Comparison of ENCODE assay signal across 41 cellular contexts in genomic region chr22:19728271-19728670, GRCh38. TPM values are rescaled to one million over a fixed set of nuclear protein-coding genes. Genes with fewer than 3 reads are reported as not detected.
"Had no signal": no experiment of that assay in that cellular context is flagged by ENCODE, and none has a peak within 500 bp of the region (broad histone marks: within the 10 kb centered on the region; RNA-seq: fewer than 3 reads in every experiment).

No MANE protein-coding gene starts in this region.

- ATAC-seq: activated CD8-positive, alpha-beta T cell treated with anti-CD3 and anti-CD28 coated beads for 36 hours; activated T-cell treated with anti-CD3 and anti-CD28 coated beads, Interleukin-2, amount 50 U/mL, for 72 hours; activated T-helper 17 cell treated with anti-CD3 and anti-CD28 coated beads, Interleukin-2, amount 50 U/mL, for 72 hours; PC-3; Right ventricle myocardium inferior had no signal

- H3K9me3 ChIP-seq: MG63, Peyer's patch had no signal

- H3K27ac ChIP-seq: cardiac muscle cell, Peyer's patch, WERI-Rb-1 had no signal

- DNase-seq: activated CD4-positive, alpha-beta T cell treated with anti-CD3 and anti-CD28 coated beads, Interleukin-2, amount 10 ng/mL, durations not matched to agents 24 days and 14 days; activated CD4-positive, alpha-beta T cell treated with anti-CD3 and anti-CD28 coated beads, Interleukin-2, amount 50 U/mL, for 4 hours; activated CD4-positive, CD25-positive, alpha-beta regulatory T cell; activated CD8-positive, alpha-beta T cell treated with anti-CD3 and anti-CD28 coated beads for 36 hours; activated effector memory CD4-positive, alpha-beta T cell treated with anti-CD3 and anti-CD28 coated beads, Interleukin-2, amount 50 U/mL, for 16 hours; activated naive CD4-positive, alpha-beta T cell; activated naive CD4-positive, alpha-beta T cell treated with anti-CD3 and anti-CD28 coated beads, Interleukin-2, amount 50 U/mL, for 16 hours; activated naive CD8-positive, alpha-beta T cell treated with anti-CD3 and anti-CD28 coated beads for 36 hours; activated T-cell treated with anti-CD3 and anti-CD28 coated beads, Interleukin-2, amount 50 U/mL, for 1 hour; activated T-cell treated with anti-CD3 and anti-CD28 coated beads, Interleukin-2, amount 50 U/mL, for 72 hours; amniotic stem cell; aorta; Kasumi-1; KG1; MG63; NCI-H1048; NCI-H1105 treated with DMSO at 0.1 percent for 48 hours; NCI-H1436; NCI-H1694; NCI-H1930; NCI-H2081 treated with DMSO at 0.1 percent for 48 hours; NCI-H2171; NCI-H2227 treated with DMSO at 0.1 percent for 48 hours; NCI-H446 treated with DMSO at 0.1 percent for 48 hours; NCI-H524; NCI-H69; NCI-H82; NK-92 treated with Interleukin-12 subunit alpha and Interleukin-12 subunit beta, amount 100 ng/mL, for 24 hours; PC-3; Peyer's patch; RPMI8226; SIG-M5; SW 1271; T-helper 1 cell; T-helper 2 cell; T-helper 9 cell; WERI-Rb-1 had no signal

- H3K27me3 ChIP-seq: MG63 had no signal

- H3K36me3 ChIP-seq: cardiac muscle cell, MG63, Peyer's patch had no signal

- H3K4me3 ChIP-seq: cardiac muscle cell, MG63, Peyer's patch had no signal

RNA-seq across cellular contexts. Expression of gene GP1BB, which starts 4.9 kb away (rescaled TPM):
- total RNA-seq: activated CD4-positive, alpha-beta T cell treated with anti-CD3 and anti-CD28 coated beads, Interleukin-2, amount 10 ng/mL, durations not matched to agents 24 days and 14 days; activated CD8-positive, alpha-beta T cell treated with anti-CD3 and anti-CD28 coated beads for 36 hours; activated naive CD8-positive, alpha-beta T cell treated with anti-CD3 and anti-CD28 coated beads for 36 hours; activated T-helper 17 cell treated with anti-CD3 and anti-CD28 coated beads, Interleukin-2, amount 50 U/mL, for 72 hours; Right ventricle myocardium inferior had no signal

RNA-seq across cellular contexts. Expression of gene TBX1, which starts 32.3 kb away (rescaled TPM):
- total RNA-seq: activated CD4-positive, alpha-beta T cell treated with anti-CD3 and anti-CD28 coated beads, Interleukin-2, amount 10 ng/mL, durations not matched to agents 24 days and 14 days; activated CD8-positive, alpha-beta memory T cell treated with anti-CD3 and anti-CD28 coated beads for 36 hours; activated CD8-positive, alpha-beta T cell treated with anti-CD3 and anti-CD28 coated beads for 36 hours; activated naive CD8-positive, alpha-beta T cell treated with anti-CD3 and anti-CD28 coated beads for 36 hours; activated T-helper 17 cell treated with anti-CD3 and anti-CD28 coated beads, Interleukin-2, amount 50 U/mL, for 72 hours had no signal
